In genomic region chr2:34705556-34706247, GRCh38 we compare ENCODE assay signal across 15 cellular contexts.
DNase-seq lines count a peak whose midpoint lies in the region; ATAC-seq lines count a peak whose summit lies in the region.
"Had no signal": no experiment of that assay in that cellular context is flagged by ENCODE, and none has a peak within 500 bp of the region (broad histone marks: within the 10 kb centered on the region; RNA-seq: fewer than 3 reads in every experiment).

No MANE protein-coding gene starts in this region.

- ATAC-seq in GM18861 (IDR thresholded peaks at IDR 0.05; ENCODE audit: unreplicated experiment) (peak; percentile 96), GM21619 (IDR thresholded peaks at IDR 0.05; ENCODE audit: unreplicated experiment) (peak; percentile 74), HG03432 (IDR thresholded peaks at IDR 0.05; ENCODE audit: unreplicated experiment) (peak; percentile 90), left lobe of liver (peak; percentile 79), GM19351 (IDR thresholded peaks at IDR 0.05; ENCODE audit: unreplicated experiment) (no peak)
- no peak for ATAC-seq in stimulated activated naive CD8-positive, alpha-beta T cell treated with anti-CD3 and anti-CD28 coated beads, Interleukin-15, Interleukin-2, amounts not matched to agents 100 U/mL and 50 U/mL, for 24 hours

- DNase-seq in left lobe of liver (ENCODE audit: low spot score) (no peak), inferior parietal cortex (ENCODE audit: extremely low spot score) (no peak)
- no peak for DNase-seq in effector CD4-positive, alpha-beta T cell
- no peak for DNase-seq in stimulated activated naive CD8-positive, alpha-beta T cell treated with anti-CD3 and anti-CD28 coated beads, Interleukin-15, Interleukin-2, amounts not matched to agents 100 U/mL and 50 U/mL, for 24 hours
- DNase-seq: activated effector memory CD4-positive, alpha-beta T cell treated with Interleukin-2 at 50 U/mL for 16 hours; aorta; islet precursor cell; NCI-H1694 treated with DMSO at 0.1 percent for 48 hours; NCI-H510A treated with DMSO at 0.1 percent for 48 hours; spleen; WERI-Rb-1 had no signal

Comparison
In these comparisons a context has a peak if more than half of its experiments do, and no peak if none do; other contexts are left out.
1. ATAC-seq: peak in GM18861 (single experiment), GM21619 (single experiment), HG03432 (single experiment) and left lobe of liver (single experiment); none in GM19351 (single experiment) and stimulated activated naive CD8-positive, alpha-beta T cell treated with anti-CD3 and anti-CD28 coated beads, Interleukin-15, Interleukin-2, amounts not matched to agents 100 U/mL and 50 U/mL, for 24 hours (single experiment).